In the genomic region with DNA sequence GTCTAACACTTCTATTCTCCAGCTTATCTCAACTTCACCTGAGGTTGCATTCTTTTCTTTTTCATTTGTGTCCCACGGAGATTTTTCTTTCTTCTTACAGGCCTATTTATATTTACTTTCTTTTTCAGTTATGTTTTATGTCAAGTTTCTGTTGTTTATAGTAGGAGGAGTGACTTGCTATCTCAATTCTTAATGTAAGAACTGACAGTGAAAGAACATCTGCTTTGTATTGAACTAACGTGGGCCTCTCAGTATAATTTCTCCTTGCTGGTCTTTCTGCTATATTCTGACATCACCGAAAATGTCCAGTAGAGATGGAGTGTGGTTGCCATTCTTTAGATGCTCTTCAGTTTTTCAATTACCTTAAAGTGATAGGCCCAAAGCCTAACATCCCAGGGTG, we compare ENCODE assay signal across 12 cellular contexts.
DNase-seq lines count a peak whose midpoint lies in the region; ATAC-seq and TF ChIP-seq lines count a peak whose summit lies in the region.
"Had no signal": no experiment of that assay in that cellular context is flagged by ENCODE, and none has a peak within 500 bp of the region (broad histone marks: within the 10 kb centered on the region; RNA-seq: fewer than 3 reads in every experiment).

No MANE protein-coding gene starts in this region.

- H3K36me3 ChIP-seq in transverse colon = no peaks in the 10 kb centered on the region
- H3K36me3 ChIP-seq: thoracic aorta had no signal

- H3K9me3 ChIP-seq in transverse colon = no peaks in the 10 kb centered on the region
- H3K9me3 ChIP-seq: thoracic aorta had no signal

- in situ Hi-C loops in transverse colon (cut with MboI; ENCODE audit: low pct_ligation_motif_present in 1 of 4, low pct_unique_long_range_greater_than_20kb in 1 of 4, low sequenced_read_pairs in 3 of 4) = loop anchor here in 3 of 4 donors (25.0 kb wide), 1 partner anchor 626 kb away; no protein-coding TSS in a partner anchor

- 48 to 55% methylated on average over 2 to 3 of the region's 3 CpGs for WGBS in transverse colon (ENCODE audit: low coverage in 1 of 2), 2 donors

- no peak for TF ChIP-seq EP300 in transverse colon (IDR thresholded peaks at IDR 0.05; ENCODE audit: low read depth)

- TF ChIP-seq POLR2A in transverse colon (IDR thresholded peaks at IDR 0.05) = no peak

- intact Hi-C loops in transverse colon (cut with DNase I; ENCODE audit: low total_unique reads) (no loop called here), sciatic nerve (cut with DNase I) (no loop called here)

- no peak for TF ChIP-seq CTCF in transverse colon (IDR thresholded peaks at IDR 0.05)

- H3K4me1 ChIP-seq in transverse colon = no peaks in the 10 kb centered on the region

- peak; percentile 86 for ATAC-seq in GM18511 (IDR thresholded peaks at IDR 0.05; ENCODE audit: unreplicated experiment)
- ATAC-seq in GM21423 (IDR thresholded peaks at IDR 0.05; ENCODE audit: unreplicated experiment) = peak; percentile 66
- ATAC-seq in HG03060 (IDR thresholded peaks at IDR 0.05; ENCODE audit: low read depth, unreplicated experiment) = peak; percentile 79
- no peak for ATAC-seq in sciatic nerve

- no peak overlapping the region for H3K4me3 ChIP-seq in transverse colon
- H3K4me3 ChIP-seq: thoracic aorta had no signal

- no peak overlapping the region for H3K27ac ChIP-seq in transverse colon
- H3K27ac ChIP-seq: thoracic aorta had no signal

- H3K27me3 ChIP-seq in transverse colon = no peaks in the 10 kb centered on the region

- DNase-seq in amniotic epithelial cell (ENCODE audit: low read depth) (peak; percentile 19), transverse colon (no peak), GM19238 (ENCODE audit: insufficient read length, low spot score) (no peak), sciatic nerve (ENCODE audit: low spot score) (no peak), DMS114 treated with DMSO at 0.1 percent for 48 hours (lab: John Stamatoyannopoulos, UW; ENCODE audit: unreplicated experiment) (no peak)
- DNase-seq: activated CD8-positive, alpha-beta memory T cell treated with anti-CD3 and anti-CD28 coated beads, Interleukin-2, amount 50 U/mL, for 48 hours; NCI-H510A; stimulated activated CD4-positive, alpha-beta T cell treated with anti-CD3 and anti-CD28 coated beads, Interleukin-4, amount 100 ng/mL, for 1 hour had no signal
